Comparison of ENCODE assay signal across 8 cellular contexts in the genomic region with DNA sequence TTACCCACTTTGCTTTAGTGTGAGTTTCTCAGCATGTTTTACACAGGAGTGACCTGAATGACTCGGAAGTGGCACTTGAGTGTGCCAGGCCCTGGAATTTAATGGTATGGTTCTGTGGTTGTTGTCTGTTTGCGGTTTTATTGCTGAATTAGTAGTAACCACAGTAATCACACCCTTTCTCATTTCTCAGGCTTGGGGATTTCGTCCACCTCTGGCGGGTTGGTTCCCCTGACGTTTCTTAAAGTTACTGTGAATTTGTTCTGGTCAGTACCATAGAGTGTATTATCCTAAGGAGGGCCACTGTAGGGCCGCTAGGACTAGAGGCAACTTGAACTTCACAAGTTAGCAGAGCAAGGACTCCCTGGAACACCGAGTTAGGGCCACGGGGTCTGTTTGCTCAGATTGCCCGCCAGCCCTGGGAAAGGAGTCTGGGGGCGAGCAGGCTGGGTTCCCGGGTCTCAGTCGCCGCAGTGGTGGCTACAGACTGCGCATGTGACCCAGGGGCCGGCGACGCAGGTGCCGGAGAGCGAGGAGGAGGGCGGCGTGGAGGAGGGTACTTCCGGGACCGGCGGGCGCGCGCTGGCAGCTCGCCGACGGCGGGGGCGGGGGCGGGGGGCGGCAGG. TPM values are rescaled to one million over a fixed set of nuclear protein-coding genes. Genes with fewer than 3 reads are reported as not detected.
DNase-seq lines count a peak whose midpoint lies in the region; TF ChIP-seq lines count a peak whose summit lies in the region.

No MANE protein-coding gene starts in this region.

- H3K27ac Mint-ChIP-seq in activated naive CD4-positive, alpha-beta T cell treated with anti-CD3 and anti-CD28 coated beads, Interleukin-2, amount 10 ng/mL, durations not matched to agents 7 days and 5 days = peak overlapping the region; percentile 89
- no peak overlapping the region for H3K27ac Mint-ChIP-seq in MCF 10A (ENCODE audit: low read depth, unreplicated experiment)

- H3K4me3 ChIP-seq in HFF-Myc (replicated peaks; ENCODE audit: low read depth, low read length) (peak overlapping the region; percentile 46), NB4 (ENCODE audit: low read depth, low read length) (peak overlapping the region; percentile 62), lower leg skin (ENCODE audit: low read depth, poor library complexity, severe bottlenecking) (peak overlapping the region; percentile 30), thymus (ENCODE audit: low read length) (peak overlapping the region; percentile 62)

- 6 to 15% methylated on average over 10 to 23 of the region's 34 CpGs for WGBS in lower leg skin, 2 donors
- WGBS in thymus = 7% methylated on average over 34 of the region's 34 CpGs

- DNase-seq in activated naive CD4-positive, alpha-beta T cell treated with anti-CD3 and anti-CD28 coated beads, Interleukin-2, amount 10 ng/mL, durations not matched to agents 7 days and 5 days = no peak
- no peak for DNase-seq in activated naive CD4-positive, alpha-beta T cell treated with anti-CD3 and anti-CD28 coated beads, Interleukin-2, amount 50 U/mL, for 16 hours
- no peak for DNase-seq in HFF-Myc (ENCODE audit: extremely low read depth, low read depth)
- DNase-seq in NB4 (ENCODE audit: low read depth) = no peak
- no peak for DNase-seq in MCF 10A (ENCODE audit: unreplicated experiment)
- peak in 1 of 2 donors; percentile 20 for DNase-seq in lower leg skin (ENCODE audit: low spot score in 2 of 2)
- DNase-seq in NAMALWA (ENCODE audit: low spot score) = no peak

- H3K36me3 Mint-ChIP-seq in activated naive CD4-positive, alpha-beta T cell treated with anti-CD3 and anti-CD28 coated beads, Interleukin-2, amount 10 ng/mL, durations not matched to agents 7 days and 5 days = peaks cover 2% of the 10 kb centered on the region
- peaks cover 4% of the 10 kb centered on the region for H3K36me3 Mint-ChIP-seq in MCF 10A (ENCODE audit: insufficient read depth, unreplicated experiment)

- intact Hi-C loops in MCF 10A (cut with micrococcal nuclease) = no loop called here
- intact Hi-C loops in lower leg skin (cut with DNase I; ENCODE audit: low total_unique reads) = no loop called here

- peaks cover 10% of the 10 kb centered on the region for H3K27me3 Mint-ChIP-seq in activated naive CD4-positive, alpha-beta T cell treated with anti-CD3 and anti-CD28 coated beads, Interleukin-2, amount 10 ng/mL, durations not matched to agents 7 days and 5 days
- peaks cover 100% of the 10 kb centered on the region for H3K27me3 Mint-ChIP-seq in MCF 10A (ENCODE audit: insufficient read depth, unreplicated experiment)

- no peaks in the 10 kb centered on the region for H3K4me1 ChIP-seq in thymus (ENCODE audit: control insufficient read depth, insufficient read depth, low read length)

- H3K4me3 Mint-ChIP-seq in activated naive CD4-positive, alpha-beta T cell treated with anti-CD3 and anti-CD28 coated beads, Interleukin-2, amount 10 ng/mL, durations not matched to agents 7 days and 5 days = peak overlapping the region; percentile 92
- H3K4me3 Mint-ChIP-seq in MCF 10A (ENCODE audit: unreplicated experiment) = peak overlapping the region; percentile 82

- no peaks in the 10 kb centered on the region for H3K9me3 Mint-ChIP-seq in activated naive CD4-positive, alpha-beta T cell treated with anti-CD3 and anti-CD28 coated beads, Interleukin-2, amount 10 ng/mL, durations not matched to agents 7 days and 5 days
- H3K9me3 Mint-ChIP-seq in MCF 10A (ENCODE audit: unreplicated experiment) = no peaks in the 10 kb centered on the region

- H3K9me3 ChIP-seq in thymus (ENCODE audit: control insufficient read depth) = no peaks in the 10 kb centered on the region

- CTCF ChIA-PET in activated naive CD4-positive, alpha-beta T cell treated with anti-CD3 and anti-CD28 coated beads, Interleukin-2, amount 10 ng/mL, durations not matched to agents 7 days and 5 days (lab: Charles Lee) = no interaction called here
- CTCF ChIA-PET in MCF 10A (lab: Yijun Ruan, JAX) = interaction anchor here (0.6 to 1.4 kb wide), 3 partner anchors 13 to 15 kb away, joined by 3 to 5 read pairs (median 4); no protein-coding TSS in a partner anchor

- peak; percentile 15 for TF ChIP-seq POLR2A in NB4 (IDR thresholded peaks at IDR 0.05; ENCODE audit: extremely low read depth, insufficient read length)
- no peak for TF ChIP-seq POLR2A in lower leg skin (IDR thresholded peaks at IDR 0.05)

- peaks cover 37% of the 10 kb centered on the region for H3K4me1 Mint-ChIP-seq in activated naive CD4-positive, alpha-beta T cell treated with anti-CD3 and anti-CD28 coated beads, Interleukin-2, amount 10 ng/mL, durations not matched to agents 7 days and 5 days
- no peaks in the 10 kb centered on the region for H3K4me1 Mint-ChIP-seq in MCF 10A (ENCODE audit: insufficient read depth, unreplicated experiment)

- no TSS peak for BruUV-seq in MCF 10A (replicated peaks; lab: Mats Ljungman, UMichigan)

- H3K27me3 ChIP-seq in thymus (ENCODE audit: control insufficient read depth, insufficient read depth) = peaks cover 2% of the 10 kb centered on the region

- H3K27ac ChIP-seq in thymus (ENCODE audit: low read depth) = peak overlapping the region; percentile 93

- no peaks in the 10 kb centered on the region for H3K36me3 ChIP-seq in thymus (ENCODE audit: control insufficient read depth, insufficient read depth)

- no peak for TF ChIP-seq CTCF in HFF-Myc (IDR thresholded peaks at IDR 0.05; ENCODE audit: low read depth, low read length, missing control alignments)
- TF ChIP-seq CTCF in NB4 (IDR thresholded peaks at IDR 0.05; ENCODE audit: low read depth, low read length) = no peak
- TF ChIP-seq CTCF in MCF 10A (IDR thresholded peaks at IDR 0.05; ENCODE audit: unreplicated experiment) = no peak
- TF ChIP-seq CTCF in lower leg skin (IDR thresholded peaks at IDR 0.05) = no peak

- POLR2A ChIA-PET in MCF 10A (lab: Yijun Ruan, JAX) = interaction anchor here (1.0 kb wide), 1 partner anchor 22 kb away, joined by 4 read pairs; no protein-coding TSS in a partner anchor

RNA-seq across cellular contexts. Expression of gene KLHL32, which starts 0.5 kb away (rescaled TPM):
- not detected in 2 replicates for total RNA-seq in MCF 10A (2022)
- under 1 TPM in 2 of 4 donors, not detected in 2; 0.44 to 0.91 TPM for total RNA-seq in lower leg skin
- polyA plus RNA-seq in thymus = 0.75 TPM

RNA-seq across cellular contexts. Expression of gene NDUFAF4, which starts 26.3 kb away (rescaled TPM):
- total RNA-seq in MCF 10A (2022) (29.8 and 42.5 TPM in 2 replicates), lower leg skin (10 to 100 TPM in 3 of 4 donors, 1 to 10 TPM in 1; 6.7 to 19.6 (median 16.4) TPM)
- 47.5 TPM for polyA plus RNA-seq in thymus
